In genomic region chr3:128726691-128727031, GRCh38 we compare ENCODE assay signal across 8 cellular contexts. TPM values are rescaled to one million over a fixed set of nuclear protein-coding genes. Genes with fewer than 3 reads are reported as not detected.
DNase-seq lines count a peak whose midpoint lies in the region; ATAC-seq and TF ChIP-seq lines count a peak whose summit lies in the region.

No MANE protein-coding gene starts in this region.

- peaks cover 3% of the 10 kb centered on the region for H3K9me3 Mint-ChIP-seq in activated naive CD8-positive, alpha-beta T cell treated with anti-CD3 and anti-CD28 coated beads for 36 hours

- H3K27ac ChIP-seq in DND-41 (ENCODE audit: low read length): peak overlapping the region; percentile 83
- H3K27ac ChIP-seq in RWPE2 (ENCODE audit: poor library complexity, severe bottlenecking): peak overlapping the region; percentile 84
- peak overlapping the region; percentile 86 to 97 (median 97) for H3K27ac ChIP-seq in thyroid gland

- H3K4me3 Mint-ChIP-seq in activated naive CD8-positive, alpha-beta T cell treated with anti-CD3 and anti-CD28 coated beads for 36 hours: peak overlapping the region; percentile 99

- H3K27me3 Mint-ChIP-seq in activated naive CD8-positive, alpha-beta T cell treated with anti-CD3 and anti-CD28 coated beads for 36 hours: no peaks in the 10 kb centered on the region

- H3K4me2 ChIP-seq in DND-41 (ENCODE audit: insufficient read depth, low read length): peak overlapping the region; percentile 94

- TF ChIP-seq POLR2A in thyroid gland (IDR thresholded peaks at IDR 0.05): peak in 1 of 2 donors; percentile 6

- DNase-seq in DND-41 (peak; percentile 39), RWPE2 (ENCODE audit: low spot score) (peak; percentile 79), head of caudate nucleus (peak; percentile 56 to 90 (median 74)), omental fat pad (ENCODE audit: low spot score) (peak; percentile 64), thyroid gland (peak; percentile 56 to 65)
- peak; percentile 55 for DNase-seq in activated naive CD8-positive, alpha-beta T cell treated with anti-CD3 and anti-CD28 coated beads for 36 hours

- H2AFZ ChIP-seq in DND-41 (ENCODE audit: low read depth, low read length): peak overlapping the region; percentile 65; the same call in 1 of the 2 replicates

- H3K36me3 ChIP-seq in DND-41 (ENCODE audit: insufficient read depth, low read length) (peaks cover 28% of the 10 kb centered on the region), RWPE2 (ENCODE audit: low read depth) (peaks cover 28% of the 10 kb centered on the region), thyroid gland (peaks cover 0 to 4% of the 10 kb centered on the region in 2 donors)

- peaks cover 62% of the 10 kb centered on the region for H3K79me2 ChIP-seq in DND-41 (ENCODE audit: insufficient read depth, low read length)

- H3K27ac Mint-ChIP-seq in activated naive CD8-positive, alpha-beta T cell treated with anti-CD3 and anti-CD28 coated beads for 36 hours: peak overlapping the region; percentile 95

- TF ChIP-seq CTCF in DND-41 (IDR thresholded peaks at IDR 0.05; ENCODE audit: borderline replicate concordance, extremely low read depth, low read length, poor library complexity, severe bottlenecking) (no peak), RWPE2 (IDR thresholded peaks at IDR 0.05; ENCODE audit: poor library complexity, severe bottlenecking) (no peak), omental fat pad (IDR thresholded peaks at IDR 0.05) (no peak), thyroid gland (IDR thresholded peaks at IDR 0.05) (no peak)

- H4K20me1 ChIP-seq in DND-41 (ENCODE audit: insufficient read depth, low read length): peaks cover 51% of the 10 kb centered on the region

- H3K36me3 Mint-ChIP-seq in activated naive CD8-positive, alpha-beta T cell treated with anti-CD3 and anti-CD28 coated beads for 36 hours: peaks cover 33% of the 10 kb centered on the region

- no peaks in the 10 kb centered on the region for H3K27me3 ChIP-seq in DND-41 (ENCODE audit: insufficient read depth, low read length, poor library complexity)
- no peaks in the 10 kb centered on the region for H3K27me3 ChIP-seq in RWPE2 (ENCODE audit: insufficient read depth, poor library complexity, severe bottlenecking)
- no peaks in the 10 kb centered on the region for H3K27me3 ChIP-seq in thyroid gland

- peak overlapping the region; percentile 96 for H3K9ac ChIP-seq in DND-41 (ENCODE audit: low read depth, low read length)

- peaks cover 56% of the 10 kb centered on the region for H3K4me1 Mint-ChIP-seq in activated naive CD8-positive, alpha-beta T cell treated with anti-CD3 and anti-CD28 coated beads for 36 hours

- H3K4me1 ChIP-seq in DND-41 (ENCODE audit: insufficient read depth, low read length) (peaks cover 45% of the 10 kb centered on the region), RWPE2 (ENCODE audit: insufficient read depth, poor library complexity, severe bottlenecking) (peaks cover 17% of the 10 kb centered on the region), thyroid gland (peaks cover 37 to 42% of the 10 kb centered on the region in 2 donors)

- ATAC-seq in DND-41 (ENCODE audit: insufficient read depth, low read depth): peak; percentile 18
- peak; percentile 9 for ATAC-seq in HG02852 (IDR thresholded peaks at IDR 0.05; ENCODE audit: unreplicated experiment)
- peak; percentile 61 for ATAC-seq in RWPE2 (ENCODE audit: low read depth)
- ATAC-seq in omental fat pad (ENCODE audit: low FRiP score): peak; percentile 65
- no peak for ATAC-seq in GM18867 (IDR thresholded peaks at IDR 0.05; ENCODE audit: unreplicated experiment)

- WGBS in thyroid gland, 2 donors: 0 to 1% methylated on average over 8 to 9 of the region's 24 CpGs

- H3K4me3 ChIP-seq in DND-41 (ENCODE audit: low read depth in 1 of 2, low read length in 2 of 2): peak overlapping the region; percentile 93 to 95
- H3K4me3 ChIP-seq in RWPE2 (ENCODE audit: severe bottlenecking): peak overlapping the region; percentile 88
- H3K4me3 ChIP-seq in thyroid gland (replicated peaks in 1 of 3): peak overlapping the region; percentile 49 to 100 (median 97)

- intact Hi-C loops in head of caudate nucleus (cut with DNase I) (loop anchor here (2.0 to 5.0 kb wide), 3 partner anchors 46 to 152 kb away; partner anchors contain the start of gene ACAD9), thyroid gland (cut with DNase I) (loop anchor here (10.0 kb wide), 1 partner anchor 68 kb away; no protein-coding TSS in a partner anchor)

- H3K9me3 ChIP-seq in DND-41 (ENCODE audit: insufficient read depth, low read length, severe bottlenecking) (no peaks in the 10 kb centered on the region), RWPE2 (ENCODE audit: severe bottlenecking) (no peaks in the 10 kb centered on the region), thyroid gland (no peaks in the 10 kb centered on the region)

RNA-seq across cellular contexts. Expression of gene RAB7A, which starts 0.7 kb away (rescaled TPM):
- 100 to 1,000 TPM; 260 to 278 TPM for total RNA-seq in activated naive CD8-positive, alpha-beta T cell treated with anti-CD3 and anti-CD28 coated beads for 36 hours
- total RNA-seq in omental fat pad (100 to 1,000 TPM; 125 to 170 (median 135) TPM), thyroid gland (100 to 1,000 TPM in 3 of 4 donors, 10 to 100 TPM in 1; 98.9 to 114 (median 110) TPM)
